22 cellular contexts compared by ENCODE assay signal in the genomic region with DNA sequence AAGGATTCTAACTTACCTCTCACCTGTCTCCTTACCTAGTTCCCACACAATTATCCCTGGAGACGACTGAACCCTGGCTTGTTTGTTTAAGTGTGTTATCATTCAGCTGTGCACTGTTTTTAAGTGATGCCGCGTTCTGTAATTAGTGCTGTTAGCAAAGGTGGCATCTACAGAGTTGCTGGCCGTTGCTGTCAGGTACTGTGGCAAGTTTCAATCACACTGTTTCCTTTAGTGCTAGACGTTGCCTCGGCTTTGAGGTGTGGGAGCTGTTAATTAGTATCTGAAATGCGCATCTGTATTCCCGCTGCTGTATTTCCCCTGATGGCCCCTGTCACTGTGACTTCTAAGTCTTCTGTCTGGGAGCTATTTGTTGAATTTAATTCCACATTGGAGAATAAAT.
"Had no signal": no experiment of that assay in that cellular context is flagged by ENCODE, and none has a peak within 500 bp of the region (broad histone marks: within the 10 kb centered on the region; RNA-seq: fewer than 3 reads in every experiment).

No MANE protein-coding gene starts in this region.

- H3K4me3 Mint-ChIP-seq: activated B cell treated with CpG ODN at 0.5 μM for 24 hours; activated CD8-positive, alpha-beta memory T cell treated with anti-CD3 and anti-CD28 coated beads, Interleukin-2, amount 10 ng/mL, durations not matched to agents 7 days and 5 days; activated CD8-positive, alpha-beta T cell treated with anti-CD3 and anti-CD28 coated beads, Interleukin-2, amount 10 ng/mL, durations not matched to agents 7 days and 5 days; activated naive CD8-positive, alpha-beta T cell; stimulated activated naive CD8-positive, alpha-beta T cell treated with anti-CD3 and anti-CD28 coated beads, Interleukin-15, Interleukin-2, amounts not matched to agents 100 ng/mL and 50 ng/mL, for 24 hours had no signal

- H3K36me3 ChIP-seq: colonic mucosa, thoracic aorta, upper lobe of left lung, vagina had no signal

- H3K9me3 ChIP-seq: colonic mucosa, thoracic aorta, upper lobe of left lung, vagina had no signal

- ATAC-seq: activated CD8-positive, alpha-beta memory T cell treated with anti-CD3 and anti-CD28 coated beads, Interleukin-2, amount 10 ng/mL, durations not matched to agents 7 days and 5 days; activated CD8-positive, alpha-beta T cell treated with anti-CD3 and anti-CD28 coated beads, Interleukin-2, amount 10 ng/mL, durations not matched to agents 7 days and 5 days; left cardiac atrium; left ventricle myocardium superior; right cardiac atrium had no signal

- H3K27ac ChIP-seq: colonic mucosa, thoracic aorta, upper lobe of left lung, vagina had no signal

- H3K27me3 ChIP-seq: colonic mucosa, upper lobe of left lung, vagina had no signal

- H3K9me3 Mint-ChIP-seq: activated B cell treated with CpG ODN at 0.5 μM for 24 hours; activated T-helper 2 cell treated with anti-CD3 and anti-CD28 coated beads, Interferon-gamma antibody, Interleukin-2, Interleukin-4, amounts not matched to agents 10 μg/mL and 5 μg/mL and 100 μg/mL, durations not matched to agents 14 hours and 24 hours and 36 hours; stimulated activated naive CD8-positive, alpha-beta T cell treated with anti-CD3 and anti-CD28 coated beads, Interleukin-15, Interleukin-2, amounts not matched to agents 100 ng/mL and 50 ng/mL, for 24 hours had no signal

- H3K4me1 Mint-ChIP-seq: activated B cell treated with CpG ODN at 0.5 μM for 24 hours; activated CD8-positive, alpha-beta memory T cell treated with anti-CD3 and anti-CD28 coated beads, Interleukin-2, amount 10 ng/mL, durations not matched to agents 7 days and 5 days had no signal

- H3K36me3 Mint-ChIP-seq: activated CD8-positive, alpha-beta memory T cell treated with anti-CD3 and anti-CD28 coated beads, Interleukin-2, amount 10 ng/mL, durations not matched to agents 7 days and 5 days; activated naive CD8-positive, alpha-beta T cell had no signal

- H3K27me3 Mint-ChIP-seq: activated B cell treated with CpG ODN at 0.5 μM for 24 hours had no signal

- DNase-seq: activated B cell treated with CpG ODN at 0.5 μM for 24 hours; activated CD8-positive, alpha-beta memory T cell treated with anti-CD3 and anti-CD28 coated beads, Interleukin-2, amount 10 ng/mL, durations not matched to agents 7 days and 5 days; activated CD8-positive, alpha-beta T cell treated with anti-CD3 and anti-CD28 coated beads, Interleukin-2, amount 10 ng/mL, durations not matched to agents 7 days and 5 days; activated T-cell treated with anti-CD3 and anti-CD28 coated beads, Interleukin-2, amount 50 U/mL, for 48 hours; anterior cingulate cortex; colonic mucosa; effector memory CD4-positive, alpha-beta T cell; erythroblast; head of caudate nucleus; hippocampal formation; left cardiac atrium; left ventricle myocardium superior; posterior cingulate gyrus; right cardiac atrium; stimulated activated CD4-positive, alpha-beta T cell treated with anti-CD3 and anti-CD28 coated beads, Interleukin-4, amount 100 ng/mL, for 1 hour; T-helper 2 cell; upper lobe of left lung had no signal

- H3K4me3 ChIP-seq: colonic mucosa, thoracic aorta, upper lobe of left lung, vagina had no signal

- H3K27ac Mint-ChIP-seq: activated B cell treated with CpG ODN at 0.5 μM for 24 hours; activated CD8-positive, alpha-beta memory T cell treated with anti-CD3 and anti-CD28 coated beads, Interleukin-2, amount 10 ng/mL, durations not matched to agents 7 days and 5 days; activated CD8-positive, alpha-beta T cell treated with anti-CD3 and anti-CD28 coated beads, Interleukin-2, amount 10 ng/mL, durations not matched to agents 7 days and 5 days; activated naive CD8-positive, alpha-beta T cell; activated T-helper 2 cell treated with anti-CD3 and anti-CD28 coated beads, Interferon-gamma antibody, Interleukin-2, Interleukin-4, amounts not matched to agents 10 μg/mL and 5 μg/mL and 100 μg/mL, durations not matched to agents 14 hours and 24 hours and 36 hours; stimulated activated naive CD8-positive, alpha-beta T cell treated with anti-CD3 and anti-CD28 coated beads, Interleukin-15, Interleukin-2, amounts not matched to agents 100 ng/mL and 50 ng/mL, for 24 hours had no signal
